Comparison of ENCODE assay signal across 36 cellular contexts in genomic region chr19:36679455-36679854, GRCh38.
"Had no signal": no experiment of that assay in that cellular context is flagged by ENCODE, and none has a peak within 500 bp of the region (broad histone marks: within the 10 kb centered on the region; RNA-seq: fewer than 3 reads in every experiment).

No MANE protein-coding gene starts in this region.

- H3K4me3 ChIP-seq: MG63 had no signal

- H3K27me3 ChIP-seq: MG63 had no signal

- DNase-seq: Kasumi-1, MG63, MM.1S, MV-4-11, NCI-H1048, NCI-H1092, NCI-H1092 treated with DMSO at 0.1 percent for 48 hours, NCI-H1105, NCI-H1105 treated with DMSO at 0.1 percent for 48 hours, NCI-H1417, NCI-H1417 treated with DMSO at 0.1 percent for 48 hours, NCI-H1436, NCI-H1436 treated with DMSO at 0.1 percent for 48 hours, NCI-H146, NCI-H1694 treated with DMSO at 0.1 percent for 48 hours, NCI-H187, NCI-H187 treated with DMSO at 0.1 percent for 48 hours, NCI-H1930, NCI-H2029, NCI-H2029 treated with DMSO at 0.1 percent for 48 hours, NCI-H2081, NCI-H2081 treated with DMSO at 0.1 percent for 48 hours, NCI-H2107, NCI-H2171, NCI-H2171 treated with DMSO at 0.1 percent for 48 hours, NCI-H2227 treated with DMSO at 0.1 percent for 48 hours, NCI-H226, NCI-H345, NCI-H446, NCI-H446 treated with DMSO at 0.1 percent for 48 hours, NCI-H510A, NCI-H510A treated with DMSO at 0.1 percent for 48 hours, NCI-H524, NCI-H524 treated with DMSO at 0.1 percent for 48 hours, NCI-H526, NCI-H526 treated with DMSO at 0.1 percent for 48 hours had no signal
